Comparison of ENCODE assay signal across 1 cellular context in genomic region chr17:7932949-7933348, GRCh38.
TF ChIP-seq lines count a peak whose summit lies in the region.

No MANE protein-coding gene starts in this region.

TF ChIP-seq in endothelial cell of umbilical vein, 7 proteins besides CTCF, POLR2A, EP300 and RAD21:
- TF ChIP-seq MAX (IDR thresholded peaks at IDR 0.05; ENCODE audit: insufficient read depth, insufficient read length) (no peak), JUN (IDR thresholded peaks at IDR 0.05; ENCODE audit: borderline replicate concordance, insufficient read depth, insufficient read length, low read depth) (no peak), POLR2AphosphoS5 (IDR thresholded peaks at IDR 0.05; ENCODE audit: insufficient read depth, low read depth, low read length) (no peak), FOS (IDR thresholded peaks at IDR 0.05; ENCODE audit: borderline replicate concordance, insufficient read depth, low read length) (no peak), GATA2 (IDR thresholded peaks at IDR 0.05; ENCODE audit: insufficient read depth, insufficient read length, low read depth, low read length) (no peak), MYC (IDR thresholded peaks at IDR 0.05; ENCODE audit: low read depth, low read length) (no peak), EZH2 (IDR thresholded peaks at IDR 0.05; ENCODE audit: borderline replicate concordance, low read depth, low read length, severe bottlenecking) (no peak)
